ENCODE assay signal across 1 cellular context in genomic region chr3:196666001-196666867, GRCh38.
TF ChIP-seq lines count a peak whose summit lies in the region.

No MANE protein-coding gene starts in this region.

TF ChIP-seq in HepG2, 621 proteins besides CTCF, POLR2A, EP300 and RAD21 (continues in another document):
- TF ChIP-seq PLRG1 (conservative IDR thresholded peaks at IDR 0.05) (no peak), FIP1L1 (IDR thresholded peaks at IDR 0.05; ENCODE audit: borderline replicate concordance, insufficient read depth, low read depth, low read length) (no peak), TBX2 (CRISPR knock-in tag; IDR thresholded peaks at IDR 0.05; ENCODE audit: borderline replicate concordance) (peak; percentile 62), ARID3A (IDR thresholded peaks at IDR 0.05; ENCODE audit: low read depth, low read length) (no peak), GMEB2 (CRISPR knock-in tag; IDR thresholded peaks at IDR 0.05; ENCODE audit: low read depth) (no peak), TRAFD1 (CRISPR knock-in tag; IDR thresholded peaks at IDR 0.05; ENCODE audit: borderline replicate concordance) (no peak), LRRFIP1 (CRISPR knock-in tag; conservative IDR thresholded peaks at IDR 0.05) (no peak), ZBTB40 (IDR thresholded peaks at IDR 0.05) (no peak), ZBTB40 (CRISPR knock-in tag; IDR thresholded peaks at IDR 0.05) (no peak), SYNCRIP (IDR thresholded peaks at IDR 0.05; ENCODE audit: insufficient read depth, low read depth, low read length) (no peak), ZNF317 (CRISPR knock-in tag; IDR thresholded peaks at IDR 0.05) (no peak), RCOR2 (CRISPR knock-in tag; IDR thresholded peaks at IDR 0.05) (0 out of 2 replicates have a peak, but pooled peaks have one; percentile 26), ZNF704 (CRISPR knock-in tag; IDR thresholded peaks at IDR 0.05; ENCODE audit: borderline replicate concordance) (no peak), MYPOP (CRISPR knock-in tag; IDR thresholded peaks at IDR 0.05) (no peak; the same call in 1 of the 2 replicates), CHD4 (IDR thresholded peaks at IDR 0.05; ENCODE audit: borderline replicate concordance, low read length) (no peak), ZNF607 (CRISPR knock-in tag; IDR thresholded peaks at IDR 0.05; ENCODE audit: borderline replicate concordance) (no peak), SIX4 (CRISPR knock-in tag; IDR thresholded peaks at IDR 0.05) (no peak), ZEB1 (IDR thresholded peaks at IDR 0.05; ENCODE audit: insufficient replicate concordance, low read depth) (no peak), ZNF383 (CRISPR knock-in tag; IDR thresholded peaks at IDR 0.05; ENCODE audit: borderline replicate concordance) (no peak), BORCS8-MEF2B (CRISPR knock-in tag; IDR thresholded peaks at IDR 0.05) (no peak), GATAD1 (CRISPR knock-in tag; IDR thresholded peaks at IDR 0.05) (no peak), EEA1 (CRISPR knock-in tag; IDR thresholded peaks at IDR 0.05; ENCODE audit: borderline replicate concordance) (no peak), ZUFSP (CRISPR knock-in tag; IDR thresholded peaks at IDR 0.05; ENCODE audit: borderline replicate concordance) (no peak), ZNF703 (CRISPR knock-in tag; IDR thresholded peaks at IDR 0.05; ENCODE audit: borderline replicate concordance) (no peak), TEAD3 (CRISPR knock-in tag; optimal IDR thresholded peaks at IDR 0.05; ENCODE audit: borderline replicate concordance) (peak; percentile 43), ZBTB44 (CRISPR knock-in tag; IDR thresholded peaks at IDR 0.05) (no peak), YY1 (IDR thresholded peaks at IDR 0.05; ENCODE audit: insufficient read depth, insufficient replicate concordance, low read depth, low read length) (no peak), FUBP1 (CRISPR knock-in tag; IDR thresholded peaks at IDR 0.05; ENCODE audit: borderline replicate concordance) (no peak)
